13 cellular contexts compared by ENCODE assay signal in the genomic region with DNA sequence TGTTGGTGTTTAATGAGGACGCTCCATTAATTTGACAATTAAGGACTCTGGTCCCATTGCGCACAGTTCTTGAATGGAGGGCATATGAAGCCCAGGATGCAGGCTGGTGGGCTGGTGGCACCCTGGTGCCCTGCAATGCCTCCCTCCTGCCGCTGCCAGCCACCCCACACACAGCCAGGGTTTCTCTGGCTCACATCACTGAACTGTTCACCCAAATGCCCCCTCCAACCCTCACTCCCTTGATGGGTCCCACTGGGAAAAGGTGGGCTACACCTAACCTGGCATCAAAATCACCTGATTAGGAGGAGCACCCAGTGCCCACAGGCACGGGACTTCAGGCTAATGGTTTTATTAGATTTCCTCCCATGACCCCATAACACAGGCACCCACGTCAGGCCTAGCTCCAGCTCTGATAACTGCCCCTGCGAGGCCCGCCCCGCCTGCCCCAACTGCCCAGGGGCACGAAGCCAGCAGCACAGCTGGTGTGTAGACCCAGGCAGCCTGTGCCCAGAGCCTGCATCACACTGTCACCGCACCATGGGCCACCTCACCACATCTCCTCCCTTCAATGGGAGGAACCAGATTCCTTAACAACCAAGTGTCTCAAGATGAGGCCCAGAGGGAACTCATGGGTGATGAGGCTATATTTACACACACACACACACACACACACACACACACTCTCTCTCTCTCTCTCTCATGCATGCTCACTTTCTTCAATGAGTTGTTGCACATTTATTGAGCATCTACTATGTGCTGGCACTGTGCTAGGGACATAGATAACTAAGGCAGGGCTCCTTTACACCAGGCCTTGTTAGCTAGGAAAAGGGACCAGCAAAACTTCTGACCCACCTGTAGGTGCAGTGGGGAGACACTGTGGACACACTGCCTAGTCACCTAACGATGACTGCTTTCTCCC.
DNase-seq lines count a peak whose midpoint lies in the region; FAIRE-seq and TF ChIP-seq lines count a peak whose summit lies in the region.
"Had no signal": no experiment of that assay in that cellular context is flagged by ENCODE, and none has a peak within 500 bp of the region (broad histone marks: within the 10 kb centered on the region; RNA-seq: fewer than 3 reads in every experiment).

No MANE protein-coding gene starts in this region.

- no peak overlapping the region for H3K4me3 ChIP-seq in subcutaneous abdominal adipose tissue (ENCODE audit: low read depth in 1 of 5, low read length in 5 of 5)
- H3K4me3 ChIP-seq: right lobe of liver had no signal

- H3K36me3 Mint-ChIP-seq in activated naive CD4-positive, alpha-beta T cell treated with anti-CD3 and anti-CD28 coated beads, Interleukin-2, amount 50 U/mL, for 24 hours, result no peaks in the 10 kb centered on the region
- peaks cover 2% of the 10 kb centered on the region for H3K36me3 Mint-ChIP-seq in activated naive CD4-positive, alpha-beta T cell treated with anti-CD3 and anti-CD28 coated beads for 36 hours (ENCODE audit: low read depth)
- H3K36me3 Mint-ChIP-seq in brain, result no peaks in the 10 kb centered on the region
- H3K36me3 Mint-ChIP-seq in mesothelial cell of epicardium, result peaks cover 1% of the 10 kb centered on the region

- peak overlapping the region in 1 of 5 donors; percentile 11 for H3K9ac ChIP-seq in subcutaneous abdominal adipose tissue (ENCODE audit: low read length in 5 of 5)

- H3K27ac Mint-ChIP-seq in activated naive CD4-positive, alpha-beta T cell treated with anti-CD3 and anti-CD28 coated beads, Interleukin-2, amount 50 U/mL, for 24 hours, result peak overlapping the region; percentile 36
- no peak overlapping the region for H3K27ac Mint-ChIP-seq in activated naive CD4-positive, alpha-beta T cell treated with anti-CD3 and anti-CD28 coated beads for 36 hours
- H3K27ac Mint-ChIP-seq in brain (peak overlapping the region in 3 of 5 experiments; percentile 74 to 99 (median 97)), mesothelial cell of epicardium (peak overlapping the region; percentile 99)

- no peak for DNase-seq in activated naive CD4-positive, alpha-beta T cell treated with anti-CD3 and anti-CD28 coated beads for 36 hours
- no peak for DNase-seq in mesothelial cell of epicardium (ENCODE audit: low spot score in 2 of 2, unreplicated experiment in 2 of 2)
- DNase-seq in kidney tubule cell (ENCODE audit: low spot score), result no peak
- DNase-seq in GM19239 (ENCODE audit: insufficient read length, low spot score), result no peak
- no peak for DNase-seq in T1000 (lab: John Stamatoyannopoulos, UW)
- DNase-seq: activated CD4-positive, alpha-beta T cell treated with anti-CD3 and anti-CD28 coated beads, Interleukin-2, amount 50 U/mL, for 4 hours; GDM1; NCI-H526 had no signal

- H3K9me3 ChIP-seq in subcutaneous abdominal adipose tissue (ENCODE audit: control insufficient read depth in 5 of 5, low read length in 5 of 5), result no peaks in the 10 kb centered on the region
- H3K9me3 ChIP-seq: right lobe of liver had no signal

- H3K36me3 ChIP-seq in subcutaneous abdominal adipose tissue (ENCODE audit: control insufficient read depth in 5 of 5, insufficient read depth in 5 of 5, low read length in 5 of 5), result no peaks in the 10 kb centered on the region
- H3K36me3 ChIP-seq: right lobe of liver had no signal

- CTCF ChIA-PET in activated naive CD4-positive, alpha-beta T cell treated with anti-CD3 and anti-CD28 coated beads for 36 hours (lab: Charles Lee), result interaction anchor here (0.6 to 0.7 kb wide), 2 partner anchors 196 to 300 kb away, joined by 3 to 4 read pairs; partner anchors contain the start of gene C20orf203

- TF ChIP-seq CTCF in brain (conservative IDR thresholded peaks at IDR 0.05) (no peak), mesothelial cell of epicardium (IDR thresholded peaks at IDR 0.05; ENCODE audit: unreplicated experiment) (no peak)

- peaks cover 61% of the 10 kb centered on the region for H3K4me1 Mint-ChIP-seq in activated naive CD4-positive, alpha-beta T cell treated with anti-CD3 and anti-CD28 coated beads, Interleukin-2, amount 50 U/mL, for 24 hours
- peaks cover 56% of the 10 kb centered on the region for H3K4me1 Mint-ChIP-seq in activated naive CD4-positive, alpha-beta T cell treated with anti-CD3 and anti-CD28 coated beads for 36 hours (ENCODE audit: low read depth)
- H3K4me1 Mint-ChIP-seq in brain, result peaks cover 90% of the 10 kb centered on the region
- peaks cover 84% of the 10 kb centered on the region for H3K4me1 Mint-ChIP-seq in mesothelial cell of epicardium

- H3K9me3 Mint-ChIP-seq in activated naive CD4-positive, alpha-beta T cell treated with anti-CD3 and anti-CD28 coated beads, Interleukin-2, amount 50 U/mL, for 24 hours, result no peaks in the 10 kb centered on the region
- H3K9me3 Mint-ChIP-seq in activated naive CD4-positive, alpha-beta T cell treated with anti-CD3 and anti-CD28 coated beads for 36 hours, result no peaks in the 10 kb centered on the region
- H3K9me3 Mint-ChIP-seq in brain, result no peaks in the 10 kb centered on the region
- H3K9me3 Mint-ChIP-seq in mesothelial cell of epicardium, result no peaks in the 10 kb centered on the region

- no peak overlapping the region for H3K4me3 Mint-ChIP-seq in activated naive CD4-positive, alpha-beta T cell treated with anti-CD3 and anti-CD28 coated beads, Interleukin-2, amount 50 U/mL, for 24 hours
- H3K4me3 Mint-ChIP-seq in activated naive CD4-positive, alpha-beta T cell treated with anti-CD3 and anti-CD28 coated beads for 36 hours, result no peak overlapping the region
- peak overlapping the region in 2 of 5 experiments; percentile 80 to 84 for H3K4me3 Mint-ChIP-seq in brain
- H3K4me3 Mint-ChIP-seq in mesothelial cell of epicardium, result no peak overlapping the region

- H3K4me1 ChIP-seq in subcutaneous abdominal adipose tissue (ENCODE audit: control insufficient read depth in 5 of 5, insufficient read depth in 5 of 5, low read length in 5 of 5), result peaks cover 33 to 93% (median 84%) of the 10 kb centered on the region in 5 donors

- no peak for FAIRE-seq in GM19239 (lab: Jason Lieb, UNC)
- FAIRE-seq: keratinocyte had no signal

- intact Hi-C loops in activated naive CD4-positive, alpha-beta T cell treated with anti-CD3 and anti-CD28 coated beads for 36 hours (cut with micrococcal nuclease), result no loop called here

- no peaks in the 10 kb centered on the region for H3K27me3 ChIP-seq in subcutaneous abdominal adipose tissue (ENCODE audit: control insufficient read depth in 5 of 5, insufficient read depth in 4 of 5, low read length in 5 of 5)
- H3K27me3 ChIP-seq: right lobe of liver had no signal

- H3K27me3 Mint-ChIP-seq in activated naive CD4-positive, alpha-beta T cell treated with anti-CD3 and anti-CD28 coated beads, Interleukin-2, amount 50 U/mL, for 24 hours, result no peaks in the 10 kb centered on the region
- H3K27me3 Mint-ChIP-seq in activated naive CD4-positive, alpha-beta T cell treated with anti-CD3 and anti-CD28 coated beads for 36 hours (ENCODE audit: low read depth), result no peaks in the 10 kb centered on the region
- H3K27me3 Mint-ChIP-seq in brain, result no peaks in the 10 kb centered on the region
- no peaks in the 10 kb centered on the region for H3K27me3 Mint-ChIP-seq in mesothelial cell of epicardium (ENCODE audit: low read depth)

- peak overlapping the region; percentile 32 for H3K27ac ChIP-seq in subcutaneous abdominal adipose tissue (ENCODE audit: low read depth, low read length)
